In genomic region chr11:2574043-2574552, GRCh38 we compare ENCODE assay signal across 23 cellular contexts.
DNase-seq lines count a peak whose midpoint lies in the region; ATAC-seq and TF ChIP-seq lines count a peak whose summit lies in the region.
"Had no signal": no experiment of that assay in that cellular context is flagged by ENCODE, and none has a peak within 500 bp of the region (broad histone marks: within the 10 kb centered on the region; RNA-seq: fewer than 3 reads in every experiment).

No MANE protein-coding gene starts in this region.

- no peaks in the 10 kb centered on the region for H3K27me3 ChIP-seq in dorsolateral prefrontal cortex
- peaks cover 0 to 5% (median 0%) of the 10 kb centered on the region in 3 experiments for H3K27me3 ChIP-seq in neuronal stem cell (ENCODE audit: control insufficient read depth in 3 of 3, insufficient read depth in 3 of 3, low read depth in 1 of 3, low read length in 3 of 3)
- no peaks in the 10 kb centered on the region for H3K27me3 ChIP-seq in upper lobe of right lung
- H3K27me3 ChIP-seq in Karpas-422 (ENCODE audit: low read length) = no peaks in the 10 kb centered on the region
- H3K27me3 ChIP-seq: esophagus muscularis mucosa, gastrocnemius medialis, SJCRH30 had no signal

- peak overlapping the region; percentile 54 for H2BK5ac ChIP-seq in neuronal stem cell (ENCODE audit: low read length)

- peak overlapping the region; percentile 79 for H4K91ac ChIP-seq in neuronal stem cell (ENCODE audit: low read depth, low read length, poor library complexity)

- H3K9me3 ChIP-seq in neuronal stem cell (replicated peaks in 1 of 2; ENCODE audit: control insufficient read depth in 2 of 2, insufficient read depth in 1 of 2, low read depth in 1 of 2, low read length in 2 of 2) = peaks cover 3 to 6% of the 10 kb centered on the region in 2 donors
- no peaks in the 10 kb centered on the region for H3K9me3 ChIP-seq in upper lobe of right lung
- H3K9me3 ChIP-seq in Karpas-422 (ENCODE audit: low read length) = no peaks in the 10 kb centered on the region
- H3K9me3 ChIP-seq: esophagus muscularis mucosa, gastrocnemius medialis had no signal

- no peaks in the 10 kb centered on the region for H4K20me1 ChIP-seq in Karpas-422 (ENCODE audit: insufficient read depth, low read depth, low read length)

- no peak overlapping the region for H3K18ac ChIP-seq in neuronal stem cell (ENCODE audit: low read length)

- H3K14ac ChIP-seq in neuronal stem cell (ENCODE audit: low read length) = peak overlapping the region; percentile 75

- H2BK15ac ChIP-seq in neuronal stem cell (ENCODE audit: low read length) = peak overlapping the region; percentile 76

- DNase-seq in Right ventricle myocardium superior = peak; percentile 31
- DNase-seq in cardiac septum (ENCODE audit: low spot score) = no peak
- DNase-seq in dorsolateral prefrontal cortex = peak in 6 of 10 donors; percentile 3 to 38 (median 31)
- no peak for DNase-seq in neuronal stem cell (ENCODE audit: low spot score)
- peak; percentile 58 for DNase-seq in upper lobe of right lung
- no peak for DNase-seq in Karpas-422
- DNase-seq in iPS-NIHi11 (ENCODE audit: low spot score) = no peak
- DNase-seq: activated CD4-positive, alpha-beta T cell treated with anti-CD3 and anti-CD28 coated beads, Interleukin-2, amount 50 U/mL, for 4 hours; activated gamma-delta T cell treated with Interleukin-2 at 50 U/mL for 16 hours; CD8-positive, alpha-beta T cell; effector memory CD4-positive, alpha-beta T cell; GDM1; kidney glomerular epithelial cell; midbrain; MM.1S; NCI-H1694 treated with DMSO at 0.1 percent for 48 hours; NCI-H226; PC-3; SJCRH30 had no signal

- no peaks in the 10 kb centered on the region for H3K36me3 ChIP-seq in neuronal stem cell (replicated peaks in 1 of 2; ENCODE audit: control insufficient read depth in 2 of 2, insufficient read depth in 2 of 2, low read length in 2 of 2)
- H3K36me3 ChIP-seq in upper lobe of right lung = no peaks in the 10 kb centered on the region
- H3K36me3 ChIP-seq in Karpas-422 (ENCODE audit: insufficient read depth, low read length) = no peaks in the 10 kb centered on the region
- H3K36me3 ChIP-seq: gastrocnemius medialis, SJCRH30 had no signal

- H2AFZ ChIP-seq in neuronal stem cell (ENCODE audit: low read length) = no peak overlapping the region
- H2AFZ ChIP-seq in Karpas-422 (ENCODE audit: low read length) = no peak overlapping the region

- no peaks in the 10 kb centered on the region for H3K79me2 ChIP-seq in Karpas-422 (ENCODE audit: low read length)

- H2AK5ac ChIP-seq in neuronal stem cell (ENCODE audit: low read depth, low read length) = peak overlapping the region; percentile 85

- no CpG with 5 or more reads among the region's 22 CpGs for WGBS in neuronal stem cell (ENCODE audit: extremely low coverage in 2 of 2, insufficient read length in 2 of 2, insufficient replicate concordance in 1 of 2), 2 donors

- H3K4me2 ChIP-seq in neuronal stem cell (ENCODE audit: insufficient read depth, low read length, poor library complexity, severe bottlenecking) (no peak overlapping the region), Karpas-422 (ENCODE audit: low read depth, low read length, poor library complexity, severe bottlenecking) (no peak overlapping the region)

- H3K27ac ChIP-seq in dorsolateral prefrontal cortex = peak overlapping the region in 14 of 59 donors; percentile 38 to 80 (median 62)
- no peak overlapping the region for H3K27ac ChIP-seq in neuronal stem cell (replicated peaks; ENCODE audit: low read length)
- H3K27ac ChIP-seq in upper lobe of right lung = no peak overlapping the region
- H3K27ac ChIP-seq in Karpas-422 (ENCODE audit: low read length) = no peak overlapping the region
- H3K27ac ChIP-seq: esophagus muscularis mucosa, gastrocnemius medialis had no signal

- H3K4me3 ChIP-seq in dorsolateral prefrontal cortex (no peak overlapping the region), neuronal stem cell (ENCODE audit: low read length in 2 of 2) (no peak overlapping the region), upper lobe of right lung (no peak overlapping the region), Karpas-422 (ENCODE audit: low read length) (no peak overlapping the region)
- H3K4me3 ChIP-seq: esophagus muscularis mucosa, gastrocnemius medialis, SJCRH30 had no signal

- ATAC-seq in Right ventricle myocardium superior (ENCODE audit: poor library complexity) (no peak), upper lobe of right lung (no peak), HG03521 (IDR thresholded peaks at IDR 0.05; ENCODE audit: unreplicated experiment) (no peak)
- ATAC-seq: CD8-positive, alpha-beta T cell; gastrocnemius medialis; stimulated activated effector memory CD8-positive, alpha-beta T cell treated with anti-CD3 and anti-CD28 coated beads, Interleukin-12 subunit alpha, Interleukin-12 subunit beta, amount 100 ng/mL, for 72 hours had no signal

- H2BK120ac ChIP-seq in neuronal stem cell (ENCODE audit: low read depth, low read length) = no peak overlapping the region

- no peak overlapping the region for H3K23ac ChIP-seq in neuronal stem cell (ENCODE audit: low read depth, low read length, poor library complexity)

- H3K4ac ChIP-seq in neuronal stem cell (ENCODE audit: low read length) = no peak overlapping the region

- no peak overlapping the region for H4K8ac ChIP-seq in neuronal stem cell (ENCODE audit: low read depth, low read length)

- peak overlapping the region; percentile 14 for H2BK12ac ChIP-seq in neuronal stem cell (ENCODE audit: low read length)

- H3K9ac ChIP-seq in neuronal stem cell (ENCODE audit: low read depth, low read length, poor library complexity) (peak overlapping the region; percentile 50), Karpas-422 (ENCODE audit: low read length) (no peak overlapping the region)

- no peaks in the 10 kb centered on the region for H3K9me2 ChIP-seq in Karpas-422 (replicated peaks; ENCODE audit: insufficient read depth, low read length)

- intact Hi-C loops in Right ventricle myocardium superior (cut with DNase I) = no loop called here
- intact Hi-C loops in cardiac septum (cut with DNase I) = no loop called here
- intact Hi-C loops in dorsolateral prefrontal cortex (cut with DNase I) = no loop called here
- intact Hi-C loops in upper lobe of right lung (cut with DNase I) = no loop called here

- no peak for TF ChIP-seq CTCF in dorsolateral prefrontal cortex (IDR thresholded peaks at IDR 0.05 in 54 of 56, conservative IDR thresholded peaks at IDR 0.05 in 2 of 56; ENCODE audit: low read depth in 1 of 56, partially characterized antibody in 56 of 56)
- TF ChIP-seq CTCF in upper lobe of right lung (IDR thresholded peaks at IDR 0.05) = no peak

- no peaks in the 10 kb centered on the region for H3K79me1 ChIP-seq in neuronal stem cell (ENCODE audit: low read depth, low read length)

- H3K4me1 ChIP-seq in neuronal stem cell (ENCODE audit: control insufficient read depth in 2 of 2, insufficient read depth in 1 of 2, low read depth in 1 of 2, low read length in 2 of 2) = peaks cover 0 to 5% of the 10 kb centered on the region in 2 donors
- H3K4me1 ChIP-seq in upper lobe of right lung = no peaks in the 10 kb centered on the region
- H3K4me1 ChIP-seq in Karpas-422 (ENCODE audit: low read length) = no peaks in the 10 kb centered on the region
- H3K4me1 ChIP-seq: gastrocnemius medialis had no signal

Comparison
In these comparisons a context has a peak if more than half of its experiments do, and no peak if none do; other contexts are left out.
1. DNase-seq: peak in Right ventricle myocardium superior (single experiment), dorsolateral prefrontal cortex (6 of 10) and upper lobe of right lung (single experiment); none in cardiac septum (single experiment), neuronal stem cell (single experiment), Karpas-422 (single experiment) and iPS-NIHi11 (single experiment).